In the genomic region with DNA sequence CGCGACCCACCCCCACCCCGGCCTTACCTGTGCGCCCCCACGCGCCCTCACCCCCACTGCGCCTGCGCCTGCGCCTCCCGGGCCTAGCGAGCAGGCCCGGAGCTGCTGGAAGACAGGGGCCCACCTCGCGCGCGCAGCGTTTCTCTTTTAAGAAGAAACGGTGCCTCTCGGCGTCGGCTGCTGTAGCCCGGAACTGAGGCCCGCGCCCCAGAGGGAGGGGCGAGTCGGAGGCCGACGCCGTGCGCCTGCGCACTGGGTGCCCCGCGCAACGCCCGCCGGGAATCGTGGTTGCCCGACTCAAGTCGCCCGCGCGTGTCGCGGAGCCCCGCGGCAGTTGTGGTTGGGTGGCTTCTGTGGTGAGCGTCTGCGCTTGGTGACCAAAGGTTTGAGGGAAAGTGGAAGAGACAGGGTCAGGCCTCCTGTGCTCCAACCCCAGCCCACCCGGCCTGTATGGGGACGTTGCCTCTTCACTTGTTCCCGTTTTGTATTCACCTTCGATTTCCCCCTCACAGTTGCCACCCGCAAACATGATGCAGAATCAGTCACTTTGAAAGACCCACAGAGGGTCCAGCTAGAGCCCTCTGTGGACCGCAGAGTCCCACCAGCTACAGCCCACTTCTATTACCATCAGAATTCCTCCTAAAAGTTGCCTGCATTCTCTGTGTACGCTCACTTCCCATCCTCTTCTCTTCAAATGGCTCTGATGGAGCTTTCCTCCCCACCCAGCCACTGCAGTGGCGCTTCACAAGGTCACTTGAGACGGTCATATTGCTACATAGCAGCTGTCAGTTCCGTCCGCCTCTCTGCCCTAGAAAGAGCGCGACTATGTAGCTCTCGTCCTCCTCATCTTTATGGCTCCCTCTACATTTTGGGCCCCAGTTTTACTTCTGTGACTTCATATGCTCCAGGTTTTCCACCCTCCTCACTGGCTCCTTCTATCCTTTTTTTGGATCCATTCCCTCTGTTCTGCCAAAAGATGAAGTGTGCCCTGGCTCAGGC, we compare ENCODE assay signal across 8 cellular contexts. TPM values are rescaled to one million over a fixed set of nuclear protein-coding genes. Genes with fewer than 3 reads are reported as not detected.
DNase-seq lines count a peak whose midpoint lies in the region; ATAC-seq and TF ChIP-seq lines count a peak whose summit lies in the region.

A gene with protein sequence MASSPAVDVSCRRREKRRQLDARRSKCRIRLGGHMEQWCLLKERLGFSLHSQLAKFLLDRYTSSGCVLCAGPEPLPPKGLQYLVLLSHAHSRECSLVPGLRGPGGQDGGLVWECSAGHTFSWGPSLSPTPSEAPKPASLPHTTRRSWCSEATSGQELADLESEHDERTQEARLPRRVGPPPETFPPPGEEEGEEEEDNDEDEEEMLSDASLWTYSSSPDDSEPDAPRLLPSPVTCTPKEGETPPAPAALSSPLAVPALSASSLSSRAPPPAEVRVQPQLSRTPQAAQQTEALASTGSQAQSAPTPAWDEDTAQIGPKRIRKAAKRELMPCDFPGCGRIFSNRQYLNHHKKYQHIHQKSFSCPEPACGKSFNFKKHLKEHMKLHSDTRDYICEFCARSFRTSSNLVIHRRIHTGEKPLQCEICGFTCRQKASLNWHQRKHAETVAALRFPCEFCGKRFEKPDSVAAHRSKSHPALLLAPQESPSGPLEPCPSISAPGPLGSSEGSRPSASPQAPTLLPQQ (minus strand): TSS at position 195 of the 999 bp plus-strand sequence. CDS start 776 bp downstream, outside the sequence.

- peaks cover 1% of the 10 kb centered on the region; the same call in 1 of the 2 replicates for H3K36me3 ChIP-seq in BJ (ENCODE audit: control insufficient read depth, insufficient read depth, low read length)

- no peak for TF ChIP-seq CTCF in BJ (IDR thresholded peaks at IDR 0.05; ENCODE audit: insufficient read depth, low read depth, low read length)
- no peak for TF ChIP-seq CTCF in choroid plexus epithelial cell (conservative IDR thresholded peaks at IDR 0.05; ENCODE audit: low read depth, low read length)

- peak within 1 kb of the TSS; percentile 50 for H3K4me3 ChIP-seq in BJ (ENCODE audit: low read depth, low read length)
- H3K4me3 ChIP-seq in choroid plexus epithelial cell (ENCODE audit: low read depth, low read length), result peak within 1 kb of the TSS; percentile 83

- H3K27ac ChIP-seq in layer of hippocampus (ENCODE audit: low read depth, low read length), result peak within 1 kb of the TSS; percentile 90

- POLR2A ChIA-PET in BJ (lab: Charles Lee), result interaction anchor here (1.1 kb wide), 1 partner anchor 21 kb away, joined by 5 read pairs; a partner anchor contains a TSS

- no peaks in the 10 kb centered on the region for H3K27me3 ChIP-seq in BJ (ENCODE audit: control insufficient read depth, insufficient read depth, low read length)
- no peaks in the 10 kb centered on the region for H3K27me3 ChIP-seq in layer of hippocampus (ENCODE audit: control insufficient read depth, insufficient read depth, low read length)

- DNase-seq in BJ (ENCODE audit: low read depth) (peak; percentile 74), NCI-H524 (lab: John Stamatoyannopoulos, UW) (peak; percentile 90 to 96), choroid plexus epithelial cell (ENCODE audit: low read depth) (peak; percentile 98)
- DNase-seq in activated CD4-positive, alpha-beta T cell treated with anti-CD3 and anti-CD28 coated beads for 4 hours, result peak; percentile 96 to 98
- peak; percentile 94 for DNase-seq in stimulated activated CD4-positive, alpha-beta T cell treated with anti-CD3 and anti-CD28 coated beads, Interleukin-1b, Interleukin-23, amount 100 ng/mL, for 4 hours (ENCODE audit: low read depth in 2 of 2)

- CTCF ChIA-PET in BJ (lab: Yijun Ruan, JAX), result interaction anchor here (0.6 to 2.4 kb wide), 8 partner anchors 12 to 239 kb away, joined by 3 to 20 read pairs (median 4); a partner anchor contains a TSS

- peak; percentile 90 for ATAC-seq in GM19324 (IDR thresholded peaks at IDR 0.05; ENCODE audit: low FRiP score, unreplicated experiment)
- peak; percentile 73 for ATAC-seq in HG03460 (IDR thresholded peaks at IDR 0.05; ENCODE audit: unreplicated experiment)

RNA-seq across cellular contexts. Expression of the gene that starts here (rescaled TPM):
- 13.1 and 19.5 TPM in 2 replicates for polyA plus RNA-seq in BJ (2011; rRNA removed)
- 3.6 and 5.7 TPM in 2 replicates for polyA minus RNA-seq in BJ (2011; rRNA and poly(A)+ RNA removed)

Comparison
In these comparisons a context has a peak if more than half of its experiments do, and no peak if none do; other contexts are left out.
1. Peak in every context shown above with its lines: DNase-seq, ATAC-seq, H3K4me3 ChIP-seq and H3K27ac ChIP-seq.